In genomic region chr1:177209357-177209756, GRCh38 we compare ENCODE assay signal across 9 cellular contexts. TPM values are rescaled to one million over a fixed set of nuclear protein-coding genes. Genes with fewer than 3 reads are reported as not detected.
DNase-seq lines count a peak whose midpoint lies in the region; ATAC-seq and TF ChIP-seq lines count a peak whose summit lies in the region.
"Had no signal": no experiment of that assay in that cellular context is flagged by ENCODE, and none has a peak within 500 bp of the region (broad histone marks: within the 10 kb centered on the region; RNA-seq: fewer than 3 reads in every experiment).

No MANE protein-coding gene starts in this region.

- no peak overlapping the region for H3K4me3 ChIP-seq in foreskin fibroblast (ENCODE audit: low read depth in 1 of 2, low read length in 2 of 2)

- H3K27ac Mint-ChIP-seq in glutamatergic neuron (ENCODE audit: unreplicated experiment) = no peak overlapping the region

- no peaks in the 10 kb centered on the region for H3K27me3 Mint-ChIP-seq in glutamatergic neuron (ENCODE audit: unreplicated experiment)
- H3K27me3 Mint-ChIP-seq: central memory CD8-positive, alpha-beta T cell had no signal

- peak; percentile 99 for DNase-seq in HCEC 1CT
- peak; percentile 100 for DNase-seq in foreskin fibroblast
- DNase-seq in retina = peak; percentile 58
- no peak for DNase-seq in stimulated activated CD4-positive, alpha-beta T cell treated with anti-CD3 and anti-CD28 coated beads, Interleukin-4, amount 100 ng/mL, for 24 hours
- DNase-seq in glutamatergic neuron = no peak

- ATAC-seq in HG03432 (IDR thresholded peaks at IDR 0.05; ENCODE audit: unreplicated experiment) (no peak), HG03139 (IDR thresholded peaks at IDR 0.05; ENCODE audit: unreplicated experiment) (no peak)

- TF ChIP-seq CTCF in foreskin fibroblast (IDR thresholded peaks at IDR 0.05; ENCODE audit: low read depth, low read length) (no peak), glutamatergic neuron (IDR thresholded peaks at IDR 0.05; ENCODE audit: partially characterized antibody, unreplicated experiment) (no peak)

- H3K4me1 Mint-ChIP-seq in glutamatergic neuron (ENCODE audit: low read depth, unreplicated experiment) = peaks cover 8% of the 10 kb centered on the region
- H3K4me1 Mint-ChIP-seq: central memory CD8-positive, alpha-beta T cell had no signal

- H3K4me3 Mint-ChIP-seq in glutamatergic neuron (ENCODE audit: unreplicated experiment) = no peak overlapping the region
- H3K4me3 Mint-ChIP-seq: central memory CD8-positive, alpha-beta T cell had no signal

- no peaks in the 10 kb centered on the region for H3K9me3 Mint-ChIP-seq in glutamatergic neuron (ENCODE audit: unreplicated experiment)

- H3K36me3 Mint-ChIP-seq in glutamatergic neuron (ENCODE audit: unreplicated experiment) = no peaks in the 10 kb centered on the region

TF ChIP-seq in PFSK-1, 5 proteins besides CTCF, POLR2A, EP300 and RAD21:
- TF ChIP-seq, protein P1, sequence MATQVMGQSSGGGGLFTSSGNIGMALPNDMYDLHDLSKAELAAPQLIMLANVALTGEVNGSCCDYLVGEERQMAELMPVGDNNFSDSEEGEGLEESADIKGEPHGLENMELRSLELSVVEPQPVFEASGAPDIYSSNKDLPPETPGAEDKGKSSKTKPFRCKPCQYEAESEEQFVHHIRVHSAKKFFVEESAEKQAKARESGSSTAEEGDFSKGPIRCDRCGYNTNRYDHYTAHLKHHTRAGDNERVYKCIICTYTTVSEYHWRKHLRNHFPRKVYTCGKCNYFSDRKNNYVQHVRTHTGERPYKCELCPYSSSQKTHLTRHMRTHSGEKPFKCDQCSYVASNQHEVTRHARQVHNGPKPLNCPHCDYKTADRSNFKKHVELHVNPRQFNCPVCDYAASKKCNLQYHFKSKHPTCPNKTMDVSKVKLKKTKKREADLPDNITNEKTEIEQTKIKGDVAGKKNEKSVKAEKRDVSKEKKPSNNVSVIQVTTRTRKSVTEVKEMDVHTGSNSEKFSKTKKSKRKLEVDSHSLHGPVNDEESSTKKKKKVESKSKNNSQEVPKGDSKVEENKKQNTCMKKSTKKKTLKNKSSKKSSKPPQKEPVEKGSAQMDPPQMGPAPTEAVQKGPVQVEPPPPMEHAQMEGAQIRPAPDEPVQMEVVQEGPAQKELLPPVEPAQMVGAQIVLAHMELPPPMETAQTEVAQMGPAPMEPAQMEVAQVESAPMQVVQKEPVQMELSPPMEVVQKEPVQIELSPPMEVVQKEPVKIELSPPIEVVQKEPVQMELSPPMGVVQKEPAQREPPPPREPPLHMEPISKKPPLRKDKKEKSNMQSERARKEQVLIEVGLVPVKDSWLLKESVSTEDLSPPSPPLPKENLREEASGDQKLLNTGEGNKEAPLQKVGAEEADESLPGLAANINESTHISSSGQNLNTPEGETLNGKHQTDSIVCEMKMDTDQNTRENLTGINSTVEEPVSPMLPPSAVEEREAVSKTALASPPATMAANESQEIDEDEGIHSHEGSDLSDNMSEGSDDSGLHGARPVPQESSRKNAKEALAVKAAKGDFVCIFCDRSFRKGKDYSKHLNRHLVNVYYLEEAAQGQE (IDR thresholded peaks at IDR 0.05; ENCODE audit: insufficient read depth in 1 of 2, low read depth in 2 of 2, low read length in 2 of 2) = 0 out of 4 replicates have a peak, but pooled peaks of 1 of the 2 experiments have one; percentile 56
- TF ChIP-seq FOXP2 (optimal IDR thresholded peaks at IDR 0.05; ENCODE audit: borderline replicate concordance, extremely low read depth, extremely low read length, insufficient read depth) = peak; percentile 86
- peak; percentile 96; the same call in 1 of the 2 replicates for TF ChIP-seq SIN3A (IDR thresholded peaks at IDR 0.05; ENCODE audit: borderline replicate concordance, insufficient read depth, low read length)
- peak; percentile 69 for TF ChIP-seq POLR2AphosphoS5 (IDR thresholded peaks at IDR 0.05; ENCODE audit: low read depth, low read length)
- TF ChIP-seq TAF1 (IDR thresholded peaks at IDR 0.05; ENCODE audit: borderline replicate concordance, insufficient read depth, low read length) = peak; percentile 31; the same call in 1 of the 2 replicates

RNA-seq across cellular contexts. Expression of gene BRINP2, which starts 38.6 kb away (rescaled TPM):
- polyA plus RNA-seq in PFSK-1 (2012; ENCODE audit: insufficient read length, low read depth) = 1.7 TPM
- total RNA-seq in glutamatergic neuron (ENCODE audit: unreplicated experiment) = 1.7 TPM

RNA-seq across cellular contexts. Expression of gene ASTN1, which starts 44.8 kb away (rescaled TPM):
- polyA plus RNA-seq in PFSK-1 (2012; ENCODE audit: insufficient read length, low read depth) = 37.8 TPM
- total RNA-seq in glutamatergic neuron (ENCODE audit: unreplicated experiment) = 7.7 TPM

Comparison
In these comparisons a context has a peak if more than half of its experiments do, and no peak if none do; other contexts are left out.
1. DNase-seq: peak in HCEC 1CT (single experiment), foreskin fibroblast (2 of 2) and retina (single experiment); none in stimulated activated CD4-positive, alpha-beta T cell treated with anti-CD3 and anti-CD28 coated beads, Interleukin-4, amount 100 ng/mL, for 24 hours (single experiment) and glutamatergic neuron (single experiment).